ENCODE assay signal across 1 cellular context in the genomic region with DNA sequence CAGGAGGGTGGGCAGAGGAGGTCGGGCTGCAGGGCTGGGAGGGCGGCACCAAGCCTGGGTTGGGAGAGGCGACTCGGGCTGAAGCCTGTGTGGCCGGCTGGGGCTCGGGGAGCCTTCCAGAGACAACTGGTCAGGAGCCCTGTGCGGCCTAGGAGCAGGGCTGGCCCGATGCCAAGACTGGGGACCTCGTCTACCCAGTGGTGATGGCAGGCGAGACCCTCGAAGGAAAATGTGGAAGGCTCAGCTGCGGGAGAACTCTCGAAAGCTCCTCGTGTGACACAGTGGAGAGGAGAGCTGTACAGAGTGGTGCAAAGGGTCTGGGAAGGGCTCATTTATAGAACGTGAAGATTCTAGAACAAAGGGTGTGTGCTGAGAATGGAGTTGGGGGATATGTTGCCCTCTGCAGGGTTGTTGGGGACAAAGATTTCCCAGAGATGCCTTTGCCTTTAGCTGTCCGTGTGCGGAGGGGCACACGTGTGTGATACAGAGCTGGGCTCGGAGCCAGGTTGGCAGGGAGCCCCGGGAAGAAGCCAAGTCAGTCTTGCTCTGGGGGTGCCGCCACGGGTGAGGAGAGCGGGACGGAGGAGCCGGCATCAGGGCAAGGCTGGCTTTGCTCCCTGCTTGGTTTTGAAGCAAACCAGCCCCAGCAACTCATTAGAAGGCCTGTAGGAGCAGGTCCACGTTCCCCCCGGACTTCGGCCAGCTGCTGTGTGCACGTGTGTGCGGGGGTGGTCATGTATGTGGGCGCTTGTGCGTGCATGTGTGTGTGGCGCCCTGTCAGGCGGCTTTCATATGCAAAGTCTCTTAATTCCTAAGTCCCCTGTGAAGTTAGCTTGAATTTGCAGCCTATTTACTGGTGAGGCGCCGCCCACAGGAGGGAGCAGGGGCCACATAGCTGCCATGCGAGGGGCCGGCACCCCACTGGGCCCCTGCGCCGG.
TF ChIP-seq lines count a peak whose summit lies in the region.

No MANE protein-coding gene starts in this region.

TF ChIP-seq in HEK293, 187 proteins besides CTCF, POLR2A, EP300 and RAD21 (continued from another document):
- 0 out of 2 replicates have a peak, but pooled peaks have one; percentile 7 for TF ChIP-seq ZFHX2 (tag by site-specific recombination; conservative IDR thresholded peaks at IDR 0.05)
- TF ChIP-seq, protein P1, sequence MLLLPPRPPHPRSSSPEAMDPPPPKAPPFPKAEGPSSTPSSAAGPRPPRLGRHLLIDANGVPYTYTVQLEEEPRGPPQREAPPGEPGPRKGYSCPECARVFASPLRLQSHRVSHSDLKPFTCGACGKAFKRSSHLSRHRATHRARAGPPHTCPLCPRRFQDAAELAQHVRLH (tag by site-specific recombination; IDR thresholded peaks at IDR 0.05) = no peak
- TF ChIP-seq SCRT1 (tag by site-specific recombination; IDR thresholded peaks at IDR 0.05; ENCODE audit: borderline replicate concordance) = no peak
- TF ChIP-seq REPIN1 (tag by site-specific recombination; IDR thresholded peaks at IDR 0.05; ENCODE audit: low read depth) = no peak
- TF ChIP-seq, protein P2, sequence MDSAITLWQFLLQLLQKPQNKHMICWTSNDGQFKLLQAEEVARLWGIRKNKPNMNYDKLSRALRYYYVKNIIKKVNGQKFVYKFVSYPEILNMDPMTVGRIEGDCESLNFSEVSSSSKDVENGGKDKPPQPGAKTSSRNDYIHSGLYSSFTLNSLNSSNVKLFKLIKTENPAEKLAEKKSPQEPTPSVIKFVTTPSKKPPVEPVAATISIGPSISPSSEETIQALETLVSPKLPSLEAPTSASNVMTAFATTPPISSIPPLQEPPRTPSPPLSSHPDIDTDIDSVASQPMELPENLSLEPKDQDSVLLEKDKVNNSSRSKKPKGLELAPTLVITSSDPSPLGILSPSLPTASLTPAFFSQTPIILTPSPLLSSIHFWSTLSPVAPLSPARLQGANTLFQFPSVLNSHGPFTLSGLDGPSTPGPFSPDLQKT (IDR thresholded peaks at IDR 0.05; ENCODE audit: borderline replicate concordance, low read depth, low read length) = no peak
- no peak for TF ChIP-seq ZNF23 (tag by site-specific recombination; IDR thresholded peaks at IDR 0.05; ENCODE audit: borderline replicate concordance)
